9 cellular contexts compared by ENCODE assay signal in genomic region chr12:121145221-121145620, GRCh38. TPM values are rescaled to one million over a fixed set of nuclear protein-coding genes. Genes with fewer than 3 reads are reported as not detected.
A peak's percentile ranks its signal among the peaks of the same experiment; 100 is the strongest.
DNase-seq lines count a peak whose midpoint lies in the region; ATAC-seq and TF ChIP-seq lines count a peak whose summit lies in the region.
"Had no signal": no experiment of that assay in that cellular context is flagged by ENCODE, and none has a peak within 500 bp of the region (broad histone marks: within the 10 kb centered on the region; RNA-seq: fewer than 3 reads in every experiment).

No MANE protein-coding gene starts in this region.

- H3K4me1 ChIP-seq in PC-3 (ENCODE audit: insufficient read depth, low read length) = no peaks in the 10 kb centered on the region
- peaks cover 6% of the 10 kb centered on the region for H3K4me1 ChIP-seq in OCI-LY7 (ENCODE audit: insufficient read depth, low read length, poor library complexity, severe bottlenecking)

- no peaks in the 10 kb centered on the region for H3F3A ChIP-seq in PC-3 (ENCODE audit: low read length, unreplicated experiment)

- H3K9ac ChIP-seq in PC-3 (ENCODE audit: low read length) = no peak overlapping the region

- H3K4me2 ChIP-seq in PC-3 (ENCODE audit: low read length) (no peak overlapping the region), OCI-LY7 (ENCODE audit: low read length) (no peak overlapping the region; the same call in 1 of the 2 replicates)

- ATAC-seq in PC-3 = peak; percentile 24; the same call in 1 of the 2 replicates
- ATAC-seq in HG03442 (IDR thresholded peaks at IDR 0.05; ENCODE audit: unreplicated experiment) = no peak
- ATAC-seq: body of pancreas had no signal

- H3K27me3 ChIP-seq in PC-3 (ENCODE audit: low read length) = no peaks in the 10 kb centered on the region
- H3K27me3 ChIP-seq: body of pancreas had no signal

- peak; percentile 53 for DNase-seq in HCEC 1CT
- DNase-seq in PC-3 = no peak
- peak; percentile 21 for DNase-seq in amniotic epithelial cell (ENCODE audit: low read depth)
- peak; percentile 37 for DNase-seq in pons (ENCODE audit: low spot score)
- no peak for DNase-seq in T-helper 9 cell
- no peak for DNase-seq in OCI-LY7 (ENCODE audit: low spot score)
- DNase-seq: NCI-H1930 had no signal

- CTCF ChIA-PET in PC-3 (lab: Charles Lee) (no interaction called here), OCI-LY7 (lab: Charles Lee; ENCODE audit: unreplicated experiment) (no interaction called here)

- H3K9me2 ChIP-seq in PC-3 (replicated peaks; ENCODE audit: low read length) (no peaks in the 10 kb centered on the region), OCI-LY7 (ENCODE audit: insufficient read depth, low read length) (no peaks in the 10 kb centered on the region)

- no peaks in the 10 kb centered on the region for H3K9me3 ChIP-seq in PC-3 (ENCODE audit: low read length)
- H3K9me3 ChIP-seq in OCI-LY7 (ENCODE audit: low read length) = no peaks in the 10 kb centered on the region
- H3K9me3 ChIP-seq: body of pancreas had no signal

- intact Hi-C loops in PC-3 (cut with micrococcal nuclease) = no loop called here
- intact Hi-C loops in OCI-LY7 (cut with micrococcal nuclease; ENCODE audit: unreplicated experiment) = no loop called here

- H3K27ac ChIP-seq in PC-3 (ENCODE audit: low read length) = no peak overlapping the region
- H3K27ac ChIP-seq in OCI-LY7 (ENCODE audit: low read depth, low read length, poor library complexity, severe bottlenecking) = no peak overlapping the region

- BruUV-seq in PC-3 (replicated peaks; lab: Mats Ljungman, UMichigan) = no TSS peak
- BruUV-seq in OCI-LY7 (replicated peaks; lab: Mats Ljungman, UMichigan) = no TSS peak

- H2AFZ ChIP-seq in PC-3 (ENCODE audit: low read length) (no peak overlapping the region), OCI-LY7 (ENCODE audit: low read length) (no peak overlapping the region)

- H4K20me1 ChIP-seq in PC-3 (ENCODE audit: low read length) (no peaks in the 10 kb centered on the region), OCI-LY7 (ENCODE audit: insufficient read depth, low read length) (no peaks in the 10 kb centered on the region)

- no peaks in the 10 kb centered on the region for H3K79me2 ChIP-seq in PC-3 (ENCODE audit: low read length)
- H3K79me2 ChIP-seq in OCI-LY7 (ENCODE audit: insufficient read depth, low read depth, low read length) = no peaks in the 10 kb centered on the region

- no peak overlapping the region for H3K4me3 ChIP-seq in PC-3 (ENCODE audit: low read length)
- H3K4me3 ChIP-seq in OCI-LY7 (ENCODE audit: low read depth, low read length, poor library complexity, severe bottlenecking) = no peak overlapping the region
- H3K4me3 ChIP-seq: body of pancreas had no signal

- no peaks in the 10 kb centered on the region for H3K36me3 ChIP-seq in PC-3 (ENCODE audit: low read depth, low read length)
- no peaks in the 10 kb centered on the region for H3K36me3 ChIP-seq in OCI-LY7 (ENCODE audit: insufficient read depth, low read length)

- no peak for TF ChIP-seq CTCF in PC-3 (conservative IDR thresholded peaks at IDR 0.05; ENCODE audit: low read depth, low read length)
- no peak for TF ChIP-seq CTCF in OCI-LY7 (conservative IDR thresholded peaks at IDR 0.05; ENCODE audit: low read length)

- POLR2A ChIA-PET in PC-3 (lab: Charles Lee; ENCODE audit: unreplicated experiment) (no interaction called here), OCI-LY7 (lab: Charles Lee) (interaction anchor here (0.8 kb wide), 1 partner anchor 10 kb away, joined by 4 read pairs; no protein-coding TSS in a partner anchor)

RNA-seq across cellular contexts. Expression of gene P2RX7, which starts 12.5 kb away (rescaled TPM):
- total RNA-seq in PC-3 (2014; rRNA removed) (1.6 and 6.0 TPM in 2 replicates), OCI-LY7 (2022) (0.26 and 0.48 TPM in 2 replicates)
- total RNA-seq in OCI-LY7 (2014; rRNA removed; shearing (Covaris generic)) = 0.13 and 0.33 TPM in 2 replicates

Comparison
In these comparisons a context has a peak if more than half of its experiments do, and no peak if none do; other contexts are left out.
1. DNase-seq: peak in HCEC 1CT (single experiment), amniotic epithelial cell (single experiment) and pons (single experiment); none in PC-3 (single experiment), T-helper 9 cell (single experiment) and OCI-LY7 (single experiment).